Comparison of ENCODE assay signal across 8 cellular contexts in genomic region chr10:119705434-119705831, GRCh38. TPM values are rescaled to one million over a fixed set of nuclear protein-coding genes. Genes with fewer than 3 reads are reported as not detected.
DNase-seq lines count a peak whose midpoint lies in the region; ATAC-seq and TF ChIP-seq lines count a peak whose summit lies in the region.

No MANE protein-coding gene starts in this region.

- H3K4me1 ChIP-seq in BLaER1 treated with 17β-estradiol and CSF1 and Interleukin-3, amounts not matched to agents 10 nM and 100 nM = peaks cover 81 to 98% (median 92%) of the 10 kb centered on the region in 10 experiments
- H3K4me1 ChIP-seq in colonic mucosa = no peaks in the 10 kb centered on the region

- H3K4me1 Mint-ChIP-seq in T-helper 2 cell treated with Interferon-gamma antibody and Interleukin-4, amounts not matched to agents 5 μg/mL and 100 μg/mL, for 36 hours (ENCODE audit: low read depth) = peaks cover 42% of the 10 kb centered on the region

- H4K20me1 ChIP-seq in BLaER1 treated with 17β-estradiol and CSF1 and Interleukin-3, amounts not matched to agents 10 nM and 100 nM = no peaks in the 10 kb centered on the region

- no peaks in the 10 kb centered on the region for H3K27me3 Mint-ChIP-seq in T-helper 2 cell treated with Interferon-gamma antibody and Interleukin-4, amounts not matched to agents 5 μg/mL and 100 μg/mL, for 36 hours (ENCODE audit: low read depth)

- intact Hi-C loops in colonic mucosa (cut with DNase I) (no loop called here), sciatic nerve (cut with DNase I) (no loop called here)

- peak overlapping the region; percentile 72 to 91 (median 77) for H3K4me2 ChIP-seq in BLaER1 treated with 17β-estradiol and CSF1 and Interleukin-3, amounts not matched to agents 10 nM and 100 nM

- peaks cover 0 to 17% (median 2%) of the 10 kb centered on the region in 11 experiments; a peak in 6 of 22 replicates for H3K36me3 ChIP-seq in BLaER1 treated with 17β-estradiol and CSF1 and Interleukin-3, amounts not matched to agents 10 nM and 100 nM
- H3K36me3 ChIP-seq in colonic mucosa = no peaks in the 10 kb centered on the region

- H3K27me3 ChIP-seq in BLaER1 treated with 17β-estradiol and CSF1 and Interleukin-3, amounts not matched to agents 10 nM and 100 nM = no peaks in the 10 kb centered on the region
- no peaks in the 10 kb centered on the region for H3K27me3 ChIP-seq in colonic mucosa

- H3K4me3 Mint-ChIP-seq in T-helper 2 cell treated with Interferon-gamma antibody and Interleukin-4, amounts not matched to agents 5 μg/mL and 100 μg/mL, for 36 hours = peak overlapping the region; percentile 63

- no peak for TF ChIP-seq CTCF in colonic mucosa (IDR thresholded peaks at IDR 0.05)

- H3K27ac Mint-ChIP-seq in T-helper 2 cell treated with Interferon-gamma antibody and Interleukin-4, amounts not matched to agents 5 μg/mL and 100 μg/mL, for 36 hours = peak overlapping the region; percentile 87

- H3K4me3 ChIP-seq in BLaER1 treated with 17β-estradiol and CSF1 and Interleukin-3, amounts not matched to agents 10 nM and 100 nM = peak overlapping the region in 4 of 10 experiments; percentile 25 to 46 (median 44); a peak in 6 of 20 replicates
- no peak overlapping the region for H3K4me3 ChIP-seq in colonic mucosa

- peaks cover 36% of the 10 kb centered on the region for H3K9me3 Mint-ChIP-seq in T-helper 2 cell treated with Interferon-gamma antibody and Interleukin-4, amounts not matched to agents 5 μg/mL and 100 μg/mL, for 36 hours

- H3K9ac ChIP-seq in BLaER1 treated with 17β-estradiol and CSF1 and Interleukin-3, amounts not matched to agents 10 nM and 100 nM = peak overlapping the region; percentile 55 to 83 (median 72); a peak in 20 of 22 replicates
- H3K9ac ChIP-seq in colonic mucosa (ENCODE audit: low read depth in 2 of 2, low read length in 2 of 2) = no peak overlapping the region

- DNase-seq in T-helper 2 cell treated with Interferon-gamma antibody and Interleukin-4, amounts not matched to agents 5 μg/mL and 100 μg/mL, for 36 hours (ENCODE audit: low spot score) = no peak
- no peak for DNase-seq in colonic mucosa
- no peak for DNase-seq in sciatic nerve (ENCODE audit: low spot score)
- no peak for DNase-seq in NCI-H2227 (lab: John Stamatoyannopoulos, UW; ENCODE audit: unreplicated experiment)
- DNase-seq in left lobe of liver (ENCODE audit: low spot score) = no peak

- H3K9me3 ChIP-seq in BLaER1 treated with 17β-estradiol and CSF1 and Interleukin-3, amounts not matched to agents 10 nM and 100 nM (replicated peaks in 1 of 11) = peaks cover 23 to 29% (median 27%) of the 10 kb centered on the region in 11 experiments
- H3K9me3 ChIP-seq in colonic mucosa = no peaks in the 10 kb centered on the region

- peaks cover 25% of the 10 kb centered on the region for H3K36me3 Mint-ChIP-seq in T-helper 2 cell treated with Interferon-gamma antibody and Interleukin-4, amounts not matched to agents 5 μg/mL and 100 μg/mL, for 36 hours (ENCODE audit: low read depth)

- ATAC-seq in GM19025 (IDR thresholded peaks at IDR 0.05; ENCODE audit: low read depth, unreplicated experiment) = peak; percentile 45
- ATAC-seq in HG02970 (IDR thresholded peaks at IDR 0.05; ENCODE audit: low FRiP score, unreplicated experiment) = peak; percentile 66
- no peak for ATAC-seq in sciatic nerve
- ATAC-seq in left lobe of liver = no peak

- peak overlapping the region; percentile 76 to 96 (median 89) for H3K27ac ChIP-seq in BLaER1 treated with 17β-estradiol and CSF1 and Interleukin-3, amounts not matched to agents 10 nM and 100 nM
- no peak overlapping the region for H3K27ac ChIP-seq in colonic mucosa

RNA-seq across cellular contexts. Expression of gene INPP5F, which starts 20.4 kb away (rescaled TPM):
- total RNA-seq in colonic mucosa (10 to 100 TPM; 12.6 to 15.6 TPM), sciatic nerve (50.6 TPM), left lobe of liver (2.6 TPM)

RNA-seq across cellular contexts. Expression of gene BAG3, which starts 54.3 kb away (rescaled TPM):
- total RNA-seq in colonic mucosa (10 to 100 TPM; 30.4 to 48.9 TPM), sciatic nerve (50.1 TPM), left lobe of liver (11.3 TPM)

Comparison
In these comparisons a context has a peak if more than half of its experiments do, and no peak if none do; other contexts are left out.
1. H3K9ac ChIP-seq: peak in BLaER1 treated with 17β-estradiol and CSF1 and Interleukin-3, amounts not matched to agents 10 nM and 100 nM (11 of 11); none in colonic mucosa (0 of 2).
2. ATAC-seq: peak in GM19025 (single experiment) and HG02970 (single experiment); none in sciatic nerve (single experiment) and left lobe of liver (single experiment).